In the genomic region with DNA sequence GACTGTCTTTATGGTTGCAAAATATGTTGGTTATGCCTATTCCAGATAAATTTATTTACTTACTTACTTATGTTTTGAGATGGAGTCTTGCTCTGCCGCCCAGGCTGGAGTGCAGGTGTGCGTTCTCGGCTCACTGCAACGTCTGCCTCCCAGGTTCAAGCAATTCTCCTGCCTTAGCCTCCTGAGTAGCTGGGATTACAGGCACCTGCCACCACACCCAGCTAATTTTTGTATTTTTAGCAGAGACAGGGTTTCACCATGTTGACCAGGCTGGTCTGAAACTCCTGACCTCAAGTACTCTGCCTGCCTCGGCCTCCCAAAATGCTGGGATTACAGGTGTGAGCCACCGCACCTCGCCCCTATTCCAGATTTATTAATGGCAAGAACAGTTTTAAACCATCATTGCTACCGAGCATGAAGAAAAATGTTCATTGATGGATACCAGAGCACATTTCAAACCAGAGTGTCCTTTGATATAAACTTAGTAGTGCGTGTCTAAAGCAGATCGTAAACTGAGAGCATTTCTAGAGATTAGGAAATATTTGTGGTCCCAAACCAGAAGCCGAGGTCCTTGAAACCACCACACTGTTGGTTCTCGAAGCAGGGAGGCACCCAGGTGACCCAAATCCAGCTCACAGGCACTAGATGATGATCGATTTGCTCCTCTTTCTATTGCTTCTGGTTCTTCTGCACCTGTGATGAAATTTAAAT, we compare ENCODE assay signal across 10 cellular contexts.
DNase-seq lines count a peak whose midpoint lies in the region; ATAC-seq, FAIRE-seq and TF ChIP-seq lines count a peak whose summit lies in the region.
"Had no signal": no experiment of that assay in that cellular context is flagged by ENCODE, and none has a peak within 500 bp of the region (broad histone marks: within the 10 kb centered on the region; RNA-seq: fewer than 3 reads in every experiment).

No MANE protein-coding gene starts in this region.

- H3K79me2 ChIP-seq in keratinocyte (ENCODE audit: control insufficient read depth, insufficient read depth, low read length), result no peaks in the 10 kb centered on the region

- H3K9me1 ChIP-seq in keratinocyte (ENCODE audit: control insufficient read depth, extremely low read depth, insufficient read depth, low read length), result no peaks in the 10 kb centered on the region

- WGBS in tibial nerve, 2 donors, result 92 to 93% methylated on average over 13 of the region's 13 CpGs

- H3K9ac ChIP-seq in keratinocyte (ENCODE audit: control insufficient read depth, extremely low read depth, insufficient read depth, low read length), result no peak overlapping the region

- H3K27ac Mint-ChIP-seq in activated naive CD4-positive, alpha-beta T cell treated with anti-CD3 and anti-CD28 coated beads, Interleukin-2, amount 50 U/mL, for 72 hours, result peak overlapping the region; percentile 45 to 92
- H3K27ac Mint-ChIP-seq: activated B cell treated with CpG ODN at 0.5 μM for 24 hours, type B pancreatic cell had no signal

- DNase-seq in activated T-cell treated with anti-CD3 and anti-CD28 coated beads, Interleukin-2, amount 50 U/mL, for 4 hours, result no peak
- no peak for DNase-seq in activated T-cell treated with anti-CD3 and anti-CD28 coated beads for 4 hours
- no peak for DNase-seq in activated naive CD4-positive, alpha-beta T cell treated with anti-CD3 and anti-CD28 coated beads, Interleukin-2, amount 50 U/mL, for 72 hours (ENCODE audit: low spot score in 2 of 2)
- DNase-seq in keratinocyte (ENCODE audit: low read depth, low spot score), result no peak
- DNase-seq in tibial nerve (ENCODE audit: low spot score in 2 of 2), result no peak
- DNase-seq in NCI-H82 treated with DMSO at 0.1 percent for 48 hours (lab: John Stamatoyannopoulos, UW; ENCODE audit: unreplicated experiment), result no peak
- DNase-seq in stimulated activated naive CD4-positive, alpha-beta T cell (lab: John Stamatoyannopoulos, UW), result no peak
- DNase-seq in RKO (ENCODE audit: low spot score), result no peak
- DNase-seq: activated B cell treated with CpG ODN at 0.5 μM for 24 hours had no signal

- TF ChIP-seq CTCF in keratinocyte (optimal IDR thresholded peaks at IDR 0.05 in 1 of 3, IDR thresholded peaks at IDR 0.05 in 1 of 3, conservative IDR thresholded peaks at IDR 0.05 in 1 of 3; ENCODE audit: extremely low read depth in 1 of 3, insufficient read depth in 2 of 3, low read length in 3 of 3) (no peak), tibial nerve (IDR thresholded peaks at IDR 0.05) (no peak)

- H3K27ac ChIP-seq in keratinocyte (ENCODE audit: control insufficient read depth, insufficient read depth, low read length) (no peak overlapping the region), tibial nerve (peak overlapping the region; percentile 1 to 81 (median 74))

- H2AFZ ChIP-seq in keratinocyte (ENCODE audit: control insufficient read depth, low read length), result peak overlapping the region; percentile 60

- H3K4me3 Mint-ChIP-seq in activated T-cell treated with anti-CD3 and anti-CD28 coated beads, Interleukin-2, amount 50 U/mL, for 4 hours, result peak overlapping the region; percentile 72
- H3K4me3 Mint-ChIP-seq: activated B cell treated with CpG ODN at 0.5 μM for 24 hours, type B pancreatic cell had no signal

- no peak overlapping the region for H3K4me3 ChIP-seq in keratinocyte (ENCODE audit: control insufficient read depth in 2 of 3, extremely low read depth in 1 of 3, insufficient read depth in 2 of 3, low read depth in 1 of 3, low read length in 3 of 3)
- H3K4me3 ChIP-seq in tibial nerve, result no peak overlapping the region

- peaks cover 47% of the 10 kb centered on the region for H3K4me1 Mint-ChIP-seq in activated T-cell treated with anti-CD3 and anti-CD28 coated beads, Interleukin-2, amount 50 U/mL, for 4 hours (ENCODE audit: low read depth)

- H4K20me1 ChIP-seq in keratinocyte (ENCODE audit: control insufficient read depth, extremely low read depth, insufficient read depth, low read length), result no peaks in the 10 kb centered on the region

- H3K4me1 ChIP-seq in keratinocyte (ENCODE audit: control insufficient read depth, extremely low read depth, insufficient read depth, low read length), result peaks cover 17% of the 10 kb centered on the region
- peaks cover 0 to 48% (median 34%) of the 10 kb centered on the region in 4 donors for H3K4me1 ChIP-seq in tibial nerve

- ATAC-seq in activated T-cell treated with anti-CD3 and anti-CD28 coated beads, Interleukin-2, amount 50 U/mL, for 4 hours, result peak; percentile 43 to 46
- peak in 1 of 2 donors; percentile 73 for ATAC-seq in activated naive CD4-positive, alpha-beta T cell treated with anti-CD3 and anti-CD28 coated beads, Interleukin-2, amount 50 U/mL, for 72 hours

- no peaks in the 10 kb centered on the region for H3K36me3 ChIP-seq in keratinocyte (ENCODE audit: control insufficient read depth in 2 of 2, extremely low read depth in 1 of 2, insufficient read depth in 2 of 2, low read length in 2 of 2)
- H3K36me3 ChIP-seq in tibial nerve, result no peaks in the 10 kb centered on the region

- H3K4me2 ChIP-seq in keratinocyte (ENCODE audit: control insufficient read depth, extremely low read depth, insufficient read depth, low read depth, low read length), result no peak overlapping the region

- H3K9me3 ChIP-seq in keratinocyte (ENCODE audit: control insufficient read depth, low read depth, low read length) (no peaks in the 10 kb centered on the region), tibial nerve (no peaks in the 10 kb centered on the region)

- no peaks in the 10 kb centered on the region for H3K27me3 Mint-ChIP-seq in activated T-cell treated with anti-CD3 and anti-CD28 coated beads, Interleukin-2, amount 50 U/mL, for 4 hours (ENCODE audit: low read depth)
- H3K27me3 Mint-ChIP-seq: activated B cell treated with CpG ODN at 0.5 μM for 24 hours, type B pancreatic cell had no signal

- no peaks in the 10 kb centered on the region for H3K36me3 Mint-ChIP-seq in activated T-cell treated with anti-CD3 and anti-CD28 coated beads, Interleukin-2, amount 50 U/mL, for 4 hours (ENCODE audit: insufficient read depth)
- H3K36me3 Mint-ChIP-seq in activated naive CD4-positive, alpha-beta T cell treated with anti-CD3 and anti-CD28 coated beads, Interleukin-2, amount 50 U/mL, for 72 hours, result no peaks in the 10 kb centered on the region
- H3K36me3 Mint-ChIP-seq: type B pancreatic cell had no signal

- TF ChIP-seq POLR2A in tibial nerve (IDR thresholded peaks at IDR 0.05), result no peak

- dilution Hi-C loops in keratinocyte (cut with MboI; ENCODE audit: extremely low pct_ligation_motif_present, low sequenced_read_pairs), result no loop called here

- H3K27me3 ChIP-seq in keratinocyte (ENCODE audit: control insufficient read depth, extremely low read depth, insufficient read depth, low read length), result no peaks in the 10 kb centered on the region
- H3K27me3 ChIP-seq in tibial nerve, result no peaks in the 10 kb centered on the region

- TF ChIP-seq EP300 in tibial nerve (IDR thresholded peaks at IDR 0.05), result no peak

- no peaks in the 10 kb centered on the region for H3K9me3 Mint-ChIP-seq in activated T-cell treated with anti-CD3 and anti-CD28 coated beads, Interleukin-2, amount 50 U/mL, for 4 hours
- peaks cover 4 to 11% of the 10 kb centered on the region in 2 donors for H3K9me3 Mint-ChIP-seq in activated naive CD4-positive, alpha-beta T cell treated with anti-CD3 and anti-CD28 coated beads, Interleukin-2, amount 50 U/mL, for 72 hours
- H3K9me3 Mint-ChIP-seq: activated B cell treated with CpG ODN at 0.5 μM for 24 hours, type B pancreatic cell had no signal

- FAIRE-seq in keratinocyte (lab: Jason Lieb, UNC), result no peak
